In the genomic region with DNA sequence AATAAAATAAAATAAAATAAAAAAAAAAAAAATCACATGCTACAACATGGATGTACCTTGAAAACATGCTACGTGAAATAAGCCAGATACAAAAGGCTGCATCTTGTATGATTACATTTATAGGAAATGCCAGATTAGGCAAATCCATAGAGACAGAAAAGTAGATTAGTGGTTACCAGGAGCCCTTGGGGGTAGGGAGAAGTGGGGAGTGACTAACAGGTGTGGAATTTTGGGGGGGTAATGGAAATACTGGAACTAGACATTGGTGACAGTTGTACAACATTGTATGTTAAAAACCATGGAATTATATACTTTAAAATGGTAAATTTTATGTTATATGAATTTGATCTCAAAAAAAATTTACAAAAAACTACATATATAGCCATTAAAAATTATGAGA, we compare ENCODE assay signal across 1 cellular context.
TF ChIP-seq lines count a peak whose summit lies in the region.

No MANE protein-coding gene starts in this region.

TF ChIP-seq in HepG2, 621 proteins besides CTCF, POLR2A, EP300 and RAD21 (continued from another document):
- TF ChIP-seq, protein P1, sequence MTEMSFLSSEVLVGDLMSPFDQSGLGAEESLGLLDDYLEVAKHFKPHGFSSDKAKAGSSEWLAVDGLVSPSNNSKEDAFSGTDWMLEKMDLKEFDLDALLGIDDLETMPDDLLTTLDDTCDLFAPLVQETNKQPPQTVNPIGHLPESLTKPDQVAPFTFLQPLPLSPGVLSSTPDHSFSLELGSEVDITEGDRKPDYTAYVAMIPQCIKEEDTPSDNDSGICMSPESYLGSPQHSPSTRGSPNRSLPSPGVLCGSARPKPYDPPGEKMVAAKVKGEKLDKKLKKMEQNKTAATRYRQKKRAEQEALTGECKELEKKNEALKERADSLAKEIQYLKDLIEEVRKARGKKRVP (CRISPR knock-in tag; IDR thresholded peaks at IDR 0.05), result no peak
- TF ChIP-seq NKX3-1 (CRISPR knock-in tag; IDR thresholded peaks at IDR 0.05) (no peak), SP5 (CRISPR knock-in tag; IDR thresholded peaks at IDR 0.05; ENCODE audit: borderline replicate concordance, low read depth) (no peak), AHR (CRISPR knock-in tag; IDR thresholded peaks at IDR 0.05) (no peak), ZC3H13 (CRISPR knock-in tag; IDR thresholded peaks at IDR 0.05) (no peak), POLR2AphosphoS2 (IDR thresholded peaks at IDR 0.05; ENCODE audit: low read depth, low read length) (no peak), ZNF431 (CRISPR knock-in tag; IDR thresholded peaks at IDR 0.05; ENCODE audit: borderline replicate concordance, low read depth) (no peak), JDP2 (CRISPR knock-in tag; IDR thresholded peaks at IDR 0.05; ENCODE audit: borderline replicate concordance) (no peak), FOXK1 (CRISPR knock-in tag; IDR thresholded peaks at IDR 0.05; ENCODE audit: borderline replicate concordance, low read depth) (no peak), ZNF773 (CRISPR knock-in tag; IDR thresholded peaks at IDR 0.05; ENCODE audit: borderline replicate concordance) (no peak), KAT7 (CRISPR knock-in tag; IDR thresholded peaks at IDR 0.05; ENCODE audit: borderline replicate concordance) (no peak), CHD2 (IDR thresholded peaks at IDR 0.05; ENCODE audit: low read depth, low read length) (no peak), ZNF713 (CRISPR knock-in tag; IDR thresholded peaks at IDR 0.05) (no peak)
- TF ChIP-seq, protein P2, sequence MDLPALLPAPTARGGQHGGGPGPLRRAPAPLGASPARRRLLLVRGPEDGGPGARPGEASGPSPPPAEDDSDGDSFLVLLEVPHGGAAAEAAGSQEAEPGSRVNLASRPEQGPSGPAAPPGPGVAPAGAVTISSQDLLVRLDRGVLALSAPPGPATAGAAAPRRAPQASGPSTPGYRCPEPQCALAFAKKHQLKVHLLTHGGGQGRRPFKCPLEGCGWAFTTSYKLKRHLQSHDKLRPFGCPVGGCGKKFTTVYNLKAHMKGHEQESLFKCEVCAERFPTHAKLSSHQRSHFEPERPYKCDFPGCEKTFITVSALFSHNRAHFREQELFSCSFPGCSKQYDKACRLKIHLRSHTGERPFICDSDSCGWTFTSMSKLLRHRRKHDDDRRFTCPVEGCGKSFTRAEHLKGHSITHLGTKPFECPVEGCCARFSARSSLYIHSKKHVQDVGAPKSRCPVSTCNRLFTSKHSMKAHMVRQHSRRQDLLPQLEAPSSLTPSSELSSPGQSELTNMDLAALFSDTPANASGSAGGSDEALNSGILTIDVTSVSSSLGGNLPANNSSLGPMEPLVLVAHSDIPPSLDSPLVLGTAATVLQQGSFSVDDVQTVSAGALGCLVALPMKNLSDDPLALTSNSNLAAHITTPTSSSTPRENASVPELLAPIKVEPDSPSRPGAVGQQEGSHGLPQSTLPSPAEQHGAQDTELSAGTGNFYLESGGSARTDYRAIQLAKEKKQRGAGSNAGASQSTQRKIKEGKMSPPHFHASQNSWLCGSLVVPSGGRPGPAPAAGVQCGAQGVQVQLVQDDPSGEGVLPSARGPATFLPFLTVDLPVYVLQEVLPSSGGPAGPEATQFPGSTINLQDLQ (CRISPR knock-in tag; IDR thresholded peaks at IDR 0.05), result no peak
